Comparison of ENCODE assay signal across 1 cellular context in the genomic region with DNA sequence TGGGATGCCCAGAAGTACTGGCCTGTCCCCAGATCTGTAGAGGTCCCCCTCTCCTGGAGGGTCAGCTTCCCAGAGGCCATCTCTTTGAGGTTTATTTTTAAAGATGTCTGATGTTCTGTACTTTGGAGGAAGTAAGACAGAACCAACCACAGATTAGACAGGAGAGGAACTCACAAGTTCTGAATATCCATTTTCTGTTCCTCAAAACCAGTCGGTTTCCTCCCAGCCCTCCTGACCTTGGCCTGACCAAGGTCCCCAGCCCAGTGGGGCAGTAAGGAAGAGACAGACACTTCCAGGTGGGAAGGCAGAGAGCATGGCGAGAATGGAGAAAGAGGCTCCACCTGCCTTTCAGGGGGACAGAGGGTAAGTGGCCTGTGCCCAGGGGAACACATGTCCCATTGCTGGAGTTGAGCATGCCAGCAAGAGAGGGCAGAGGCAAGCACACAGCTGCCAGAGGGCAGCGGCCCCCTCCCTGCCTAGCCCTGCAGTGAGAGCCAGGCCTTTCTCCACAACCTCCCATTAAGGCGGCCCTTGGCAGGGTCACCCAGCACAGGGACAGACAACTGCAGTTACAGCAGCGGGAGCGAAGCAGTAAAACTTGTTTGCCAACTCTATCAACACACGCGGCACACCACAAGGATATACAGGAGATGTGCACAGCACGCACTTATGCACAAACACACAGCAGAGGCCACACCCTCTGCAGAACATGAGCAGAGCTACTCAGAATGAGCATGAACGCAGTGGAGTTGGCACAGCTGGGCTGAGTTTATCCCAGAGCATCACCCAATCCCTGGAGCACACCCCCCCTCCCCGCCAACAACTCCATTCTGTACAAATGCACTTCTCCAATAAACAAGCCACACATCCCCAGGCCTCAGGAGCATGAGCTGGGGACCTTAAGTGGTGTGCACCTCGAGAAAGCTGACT.
TF ChIP-seq lines count a peak whose summit lies in the region.

No MANE protein-coding gene starts in this region.

TF ChIP-seq in IMR-90, 13 proteins besides CTCF, POLR2A, EP300 and RAD21 (continued from another document):
- TF ChIP-seq ELK1 (IDR thresholded peaks at IDR 0.05; ENCODE audit: borderline replicate concordance, low read depth, low read length) = no peak
- TF ChIP-seq NFE2L2 (IDR thresholded peaks at IDR 0.05; ENCODE audit: low read depth, low read length) = no peak
- TF ChIP-seq USF2 (IDR thresholded peaks at IDR 0.05; ENCODE audit: low read depth, low read length) = no peak
- no peak for TF ChIP-seq BHLHE40 (IDR thresholded peaks at IDR 0.05; ENCODE audit: low read depth, low read length)
- TF ChIP-seq RCOR1 (IDR thresholded peaks at IDR 0.05; ENCODE audit: insufficient replicate concordance, low read length) = no peak
